In genomic region chr4:87819281-87819919, GRCh38 we compare ENCODE assay signal across 11 cellular contexts. TPM values are rescaled to one million over a fixed set of nuclear protein-coding genes. Genes with fewer than 3 reads are reported as not detected.
DNase-seq lines count a peak whose midpoint lies in the region; ATAC-seq and TF ChIP-seq lines count a peak whose summit lies in the region.
"Had no signal": no experiment of that assay in that cellular context is flagged by ENCODE, and none has a peak within 500 bp of the region (broad histone marks: within the 10 kb centered on the region; RNA-seq: fewer than 3 reads in every experiment).

No MANE protein-coding gene starts in this region.

- H3K27ac ChIP-seq in DND-41 (ENCODE audit: low read length), result no peak overlapping the region
- H3K27ac ChIP-seq: pancreas had no signal

- no peak for DNase-seq in DND-41
- peak; percentile 80 for DNase-seq in NCI-H226
- DNase-seq in choroid plexus epithelial cell (ENCODE audit: low read depth), result peak; percentile 86
- DNase-seq in myocyte (ENCODE audit: low read depth), result peak; percentile 57
- no peak for DNase-seq in GDM1 (lab: John Stamatoyannopoulos, UW)
- no peak for DNase-seq in NCI-H2029 treated with DMSO at 0.1 percent for 48 hours (lab: John Stamatoyannopoulos, UW)
- DNase-seq: caudate nucleus; CD4-positive, alpha-beta T cell; pancreas had no signal

- ATAC-seq in DND-41 (ENCODE audit: insufficient read depth, low read depth), result peak; percentile 29; the same call in 1 of the 3 replicates
- ATAC-seq in GM19035 (IDR thresholded peaks at IDR 0.05; ENCODE audit: unreplicated experiment), result no peak
- ATAC-seq in HG03025 (IDR thresholded peaks at IDR 0.05; ENCODE audit: low FRiP score, unreplicated experiment), result no peak
- ATAC-seq: pancreas had no signal

- no peaks in the 10 kb centered on the region for H3K79me2 ChIP-seq in DND-41 (ENCODE audit: insufficient read depth, low read length)

- H3K9ac ChIP-seq in DND-41 (ENCODE audit: low read depth, low read length), result no peak overlapping the region

- H3K27me3 ChIP-seq in DND-41 (ENCODE audit: insufficient read depth, low read length, poor library complexity), result no peaks in the 10 kb centered on the region
- H3K27me3 ChIP-seq: pancreas had no signal

- H3K36me3 ChIP-seq in DND-41 (ENCODE audit: insufficient read depth, low read length), result no peaks in the 10 kb centered on the region
- H3K36me3 ChIP-seq: pancreas had no signal

- H3K4me2 ChIP-seq in DND-41 (ENCODE audit: insufficient read depth, low read length), result no peak overlapping the region

- no peaks in the 10 kb centered on the region for H3K9me3 ChIP-seq in DND-41 (ENCODE audit: insufficient read depth, low read length, severe bottlenecking)
- H3K9me3 ChIP-seq: pancreas had no signal

- H2AFZ ChIP-seq in DND-41 (ENCODE audit: low read depth, low read length), result no peak overlapping the region

- no peaks in the 10 kb centered on the region for H4K20me1 ChIP-seq in DND-41 (ENCODE audit: insufficient read depth, low read length)

- no peak overlapping the region for H3K4me3 ChIP-seq in DND-41 (ENCODE audit: low read depth in 1 of 2, low read length in 2 of 2)
- H3K4me3 ChIP-seq in choroid plexus epithelial cell (ENCODE audit: low read depth, low read length), result no peak overlapping the region
- H3K4me3 ChIP-seq: pancreas had no signal

- H3K4me1 ChIP-seq in DND-41 (ENCODE audit: insufficient read depth, low read length), result no peaks in the 10 kb centered on the region
- H3K4me1 ChIP-seq: pancreas had no signal

- TF ChIP-seq CTCF in DND-41 (IDR thresholded peaks at IDR 0.05; ENCODE audit: borderline replicate concordance, extremely low read depth, low read length, poor library complexity, severe bottlenecking) (no peak), choroid plexus epithelial cell (conservative IDR thresholded peaks at IDR 0.05; ENCODE audit: low read depth, low read length) (no peak)

RNA-seq across cellular contexts. Expression of gene MEPE, which starts 13.4 kb away (rescaled TPM):
- not detected in 2 replicates for total RNA-seq in myocyte
- not detected for polyA plus RNA-seq in myocyte (2012)
- total RNA-seq: CD4-positive, alpha-beta T cell; pancreas had no signal
- polyA plus RNA-seq: pancreas had no signal

RNA-seq across cellular contexts. Expression of gene IBSP, which starts 20.0 kb away (rescaled TPM):
- not detected in 2 replicates for total RNA-seq in myocyte
- not detected for polyA plus RNA-seq in myocyte (2012)
- total RNA-seq: CD4-positive, alpha-beta T cell had no signal
- polyA plus RNA-seq: pancreas had no signal

Comparison
In these comparisons a context has a peak if more than half of its experiments do, and no peak if none do; other contexts are left out.
1. DNase-seq: peak in NCI-H226 (single experiment), choroid plexus epithelial cell (single experiment) and myocyte (single experiment); none in DND-41 (single experiment), GDM1 (single experiment) and NCI-H2029 treated with DMSO at 0.1 percent for 48 hours (single experiment).